ENCODE assay signal across 12 cellular contexts in the genomic region with DNA sequence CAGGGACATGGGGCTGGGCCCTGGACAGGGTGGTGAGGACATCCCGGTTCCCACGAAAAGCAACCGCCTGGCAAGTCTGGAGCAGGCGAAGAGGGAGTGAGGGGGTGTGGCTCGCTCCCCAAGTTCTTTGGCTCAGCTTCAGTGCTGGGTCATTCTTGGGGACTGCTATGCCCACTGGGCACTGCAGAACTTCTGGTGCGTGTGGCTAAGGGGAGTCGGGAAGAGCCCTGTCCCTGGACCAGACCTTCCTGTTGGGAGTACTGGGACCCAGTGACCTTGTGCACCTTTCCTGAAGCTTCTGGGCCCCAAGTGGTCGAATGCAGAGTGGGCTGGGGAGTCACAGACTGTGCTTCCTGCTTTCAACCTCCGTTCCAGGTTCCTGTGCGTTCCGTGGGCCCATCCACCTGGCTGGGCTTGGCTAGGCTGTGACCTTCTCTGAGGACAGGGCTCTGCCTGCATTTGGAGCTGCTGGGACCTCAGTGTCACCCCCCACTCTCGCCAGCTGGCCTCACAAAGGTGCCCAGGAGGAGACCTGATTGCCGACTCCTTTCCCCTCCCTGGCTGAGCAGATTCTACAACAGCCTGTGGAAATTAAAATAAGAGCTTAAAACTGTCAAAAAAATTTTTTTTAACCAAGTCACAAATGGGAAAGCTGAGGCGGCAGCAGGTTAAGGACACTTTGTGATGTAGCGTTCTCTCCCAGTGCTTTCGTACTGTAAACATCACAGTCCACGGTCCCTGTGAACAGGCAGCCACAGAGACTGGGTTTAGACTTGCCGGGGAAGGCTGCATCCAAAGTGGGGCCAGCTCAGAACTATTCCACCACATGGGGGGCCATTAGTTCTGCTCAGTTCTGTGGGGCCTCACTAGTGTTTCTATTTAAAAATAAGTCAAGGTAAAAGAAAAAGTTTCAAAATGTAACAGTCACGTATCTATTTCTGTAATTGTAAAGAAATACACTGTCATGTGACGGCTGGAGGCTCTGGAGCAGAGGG.
DNase-seq lines count a peak whose midpoint lies in the region; ATAC-seq and TF ChIP-seq lines count a peak whose summit lies in the region.
"Had no signal": no experiment of that assay in that cellular context is flagged by ENCODE, and none has a peak within 500 bp of the region (broad histone marks: within the 10 kb centered on the region; RNA-seq: fewer than 3 reads in every experiment).

No MANE protein-coding gene starts in this region.

- H3K36me3 ChIP-seq in adipocyte (ENCODE audit: control insufficient read depth, insufficient read depth, low read length, severe bottlenecking), result no peaks in the 10 kb centered on the region
- no peaks in the 10 kb centered on the region for H3K36me3 ChIP-seq in lower lobe of right lung
- no peaks in the 10 kb centered on the region for H3K36me3 ChIP-seq in thoracic aorta

- peak overlapping the region; percentile 44 for H3K9ac ChIP-seq in adipocyte (ENCODE audit: low read length)

- no peak for ATAC-seq in activated CD4-positive, alpha-beta T cell treated with anti-CD3 and anti-CD28 coated beads for 36 hours
- no peak for ATAC-seq in lower lobe of right lung
- ATAC-seq in thoracic aorta (ENCODE audit: insufficient number of reproducible peaks, low FRiP score, low read depth), result no peak
- no peak for ATAC-seq in GM21447 (IDR thresholded peaks at IDR 0.05; ENCODE audit: unreplicated experiment)
- no peak for ATAC-seq in activated CD8-positive, alpha-beta T cell treated with anti-CD3 and anti-CD28 coated beads for 36 hours
- ATAC-seq: esophagus mucosa had no signal

- TF ChIP-seq CTCF in lower lobe of right lung (IDR thresholded peaks at IDR 0.05) (no peak), thoracic aorta (IDR thresholded peaks at IDR 0.05) (no peak)
- TF ChIP-seq CTCF in activated CD8-positive, alpha-beta T cell treated with anti-CD3 and anti-CD28 coated beads for 36 hours (IDR thresholded peaks at IDR 0.05), result no peak

- POLR2A ChIA-PET in activated CD4-positive, alpha-beta T cell treated with anti-CD3 and anti-CD28 coated beads for 36 hours (lab: Charles Lee), result no interaction called here
- POLR2A ChIA-PET in activated CD8-positive, alpha-beta T cell treated with anti-CD3 and anti-CD28 coated beads for 36 hours (lab: Charles Lee), result interaction anchor here (1.9 kb wide), 1 partner anchor 14 kb away, joined by 10 read pairs; no protein-coding TSS in a partner anchor

- CTCF ChIA-PET in activated CD4-positive, alpha-beta T cell treated with anti-CD3 and anti-CD28 coated beads for 36 hours (lab: Charles Lee), result interaction anchor here (1.3 kb wide), 2 partner anchors 35 to 76 kb away, joined by 4 read pairs; no protein-coding TSS in a partner anchor
- CTCF ChIA-PET in activated CD8-positive, alpha-beta T cell treated with anti-CD3 and anti-CD28 coated beads for 36 hours (lab: Charles Lee), result interaction anchor here (1.0 to 1.8 kb wide), 3 partner anchors 11 to 76 kb away, joined by 3 to 7 read pairs (median 5); no protein-coding TSS in a partner anchor

- H3K36me3 Mint-ChIP-seq in activated CD4-positive, alpha-beta T cell treated with anti-CD3 and anti-CD28 coated beads for 36 hours (ENCODE audit: low read depth), result no peaks in the 10 kb centered on the region
- no peaks in the 10 kb centered on the region for H3K36me3 Mint-ChIP-seq in activated CD8-positive, alpha-beta T cell treated with anti-CD3 and anti-CD28 coated beads for 36 hours (ENCODE audit: low read depth)

- H3K9me3 Mint-ChIP-seq in activated CD4-positive, alpha-beta T cell treated with anti-CD3 and anti-CD28 coated beads for 36 hours (ENCODE audit: low read depth), result no peaks in the 10 kb centered on the region
- no peaks in the 10 kb centered on the region for H3K9me3 Mint-ChIP-seq in activated CD8-positive, alpha-beta T cell treated with anti-CD3 and anti-CD28 coated beads for 36 hours

- DNase-seq in activated CD4-positive, alpha-beta T cell treated with anti-CD3 and anti-CD28 coated beads for 36 hours, result peak; percentile 0
- DNase-seq in activated CD4-positive, alpha-beta T cell treated with anti-CD3 and anti-CD28 coated beads for 4 hours, result no peak
- DNase-seq in adipocyte (ENCODE audit: low read depth), result no peak
- peak; percentile 26 for DNase-seq in lower lobe of right lung
- no peak for DNase-seq in thoracic aorta (ENCODE audit: low spot score)
- no peak for DNase-seq in NCI-H2227 treated with DMSO at 0.1 percent for 48 hours (lab: John Stamatoyannopoulos, UW)
- no peak for DNase-seq in activated CD8-positive, alpha-beta T cell treated with anti-CD3 and anti-CD28 coated beads for 36 hours
- DNase-seq: NCI-H1930, retina, SIG-M5 had no signal

- H3K27me3 ChIP-seq in adipocyte (replicated peaks; ENCODE audit: control insufficient read depth, insufficient read depth, low read length) (no peaks in the 10 kb centered on the region), lower lobe of right lung (ENCODE audit: low read depth) (no peaks in the 10 kb centered on the region), thoracic aorta (replicated peaks; ENCODE audit: insufficient read depth) (no peaks in the 10 kb centered on the region)

- no peak overlapping the region for H3K27ac Mint-ChIP-seq in activated CD4-positive, alpha-beta T cell treated with anti-CD3 and anti-CD28 coated beads for 36 hours
- no peak overlapping the region for H3K27ac Mint-ChIP-seq in activated CD8-positive, alpha-beta T cell treated with anti-CD3 and anti-CD28 coated beads for 36 hours

- peaks cover 24% of the 10 kb centered on the region for H3K4me1 Mint-ChIP-seq in activated CD4-positive, alpha-beta T cell treated with anti-CD3 and anti-CD28 coated beads for 36 hours
- peaks cover 18% of the 10 kb centered on the region for H3K4me1 Mint-ChIP-seq in activated CD8-positive, alpha-beta T cell treated with anti-CD3 and anti-CD28 coated beads for 36 hours (ENCODE audit: low read depth)

- H3K9me3 ChIP-seq in adipocyte (ENCODE audit: control insufficient read depth, low read length) (no peaks in the 10 kb centered on the region), lower lobe of right lung (no peaks in the 10 kb centered on the region), thoracic aorta (no peaks in the 10 kb centered on the region)

- H3K27me3 Mint-ChIP-seq in activated CD4-positive, alpha-beta T cell treated with anti-CD3 and anti-CD28 coated beads for 36 hours, result no peaks in the 10 kb centered on the region
- H3K27me3 Mint-ChIP-seq in activated CD8-positive, alpha-beta T cell treated with anti-CD3 and anti-CD28 coated beads for 36 hours, result no peaks in the 10 kb centered on the region

- H3K4me1 ChIP-seq in adipocyte (ENCODE audit: control insufficient read depth, insufficient read depth, low read length) (peaks cover 55% of the 10 kb centered on the region), lower lobe of right lung (peaks cover 42% of the 10 kb centered on the region), thoracic aorta (ENCODE audit: control insufficient read depth in 1 of 2, low read depth in 2 of 2) (peaks cover 22 to 43% of the 10 kb centered on the region in 2 donors)

- no peak overlapping the region for H3K4me3 Mint-ChIP-seq in activated CD4-positive, alpha-beta T cell treated with anti-CD3 and anti-CD28 coated beads for 36 hours
- no peak overlapping the region for H3K4me3 Mint-ChIP-seq in activated CD8-positive, alpha-beta T cell treated with anti-CD3 and anti-CD28 coated beads for 36 hours

- intact Hi-C loops in activated CD4-positive, alpha-beta T cell treated with anti-CD3 and anti-CD28 coated beads for 36 hours (cut with DNase I, micrococcal nuclease), result no loop called here
- intact Hi-C loops in lower lobe of right lung (cut with DNase I), result no loop called here
- intact Hi-C loops in activated CD8-positive, alpha-beta T cell treated with anti-CD3 and anti-CD28 coated beads for 36 hours (cut with micrococcal nuclease), result no loop called here

- H3K4me3 ChIP-seq in adipocyte (ENCODE audit: low read length) (no peak overlapping the region), lower lobe of right lung (no peak overlapping the region), thoracic aorta (no peak overlapping the region)

- H3K27ac ChIP-seq in lower lobe of right lung (no peak overlapping the region), thoracic aorta (peak overlapping the region; percentile 33 to 48)

Comparison
In these comparisons a context has a peak if more than half of its experiments do, and no peak if none do; other contexts are left out.
1. DNase-seq: peak in activated CD4-positive, alpha-beta T cell treated with anti-CD3 and anti-CD28 coated beads for 36 hours (single experiment) and lower lobe of right lung (single experiment); none in activated CD4-positive, alpha-beta T cell treated with anti-CD3 and anti-CD28 coated beads for 4 hours (0 of 2), adipocyte (single experiment), thoracic aorta (single experiment), NCI-H2227 treated with DMSO at 0.1 percent for 48 hours (single experiment) and activated CD8-positive, alpha-beta T cell treated with anti-CD3 and anti-CD28 coated beads for 36 hours (single experiment).